9 cellular contexts compared by ENCODE assay signal in the genomic region with DNA sequence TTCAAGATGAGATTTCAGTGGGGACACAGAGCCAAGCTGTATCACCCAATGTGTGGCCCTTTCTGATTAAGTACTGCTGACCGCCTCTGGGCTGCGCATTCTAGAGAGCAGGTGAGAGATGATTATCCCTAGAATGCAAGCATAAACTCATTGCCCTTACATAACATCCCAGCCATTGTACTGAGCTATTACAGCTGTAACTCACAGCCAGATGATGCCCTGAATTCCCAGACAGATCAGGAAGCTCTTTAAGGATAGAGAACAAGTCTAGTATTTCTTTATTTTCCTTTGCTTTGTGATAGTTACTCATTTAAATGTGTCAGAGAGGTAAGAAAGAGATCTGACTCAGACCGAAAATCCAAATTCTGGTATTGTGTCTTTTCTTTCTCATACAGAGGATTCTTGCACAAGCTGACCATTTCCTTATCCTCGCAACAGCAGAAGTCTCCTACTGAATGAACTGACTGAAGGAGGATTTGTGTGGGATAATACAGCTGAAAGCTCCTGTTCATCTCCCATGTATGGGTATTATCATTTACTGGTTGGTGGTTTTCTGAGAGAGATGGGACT.
"Had no signal": no experiment of that assay in that cellular context is flagged by ENCODE, and none has a peak within 500 bp of the region (broad histone marks: within the 10 kb centered on the region; RNA-seq: fewer than 3 reads in every experiment).

No MANE protein-coding gene starts in this region.

- H3K27ac Mint-ChIP-seq: activated CD8-positive, alpha-beta T cell treated with anti-CD3 and anti-CD28 coated beads, Interleukin-2, amount 10 ng/mL, durations not matched to agents 7 days and 5 days; activated T-helper 1 cell treated with anti-CD3 and anti-CD28 coated beads, Interleukin-12 subunit alpha, Interleukin-12 subunit beta, Interleukin-2, Interleukin-4 antibody, amounts not matched to agents 30 ng/mL and 10 ng/mL and 1 ng/mL, durations not matched to agents 14 hours and 24 hours and 36 hours had no signal

- DNase-seq: activated CD4-positive, alpha-beta T cell treated with anti-CD3 and anti-CD28 coated beads for 1 hour; activated CD8-positive, alpha-beta memory T cell treated with anti-CD3 and anti-CD28 coated beads, Interleukin-2, amount 50 U/mL, for 48 hours; activated CD8-positive, alpha-beta T cell treated with anti-CD3 and anti-CD28 coated beads, Interleukin-2, amount 10 ng/mL, durations not matched to agents 7 days and 5 days; activated naive CD4-positive, alpha-beta T cell treated with Interleukin-2 at 50 U/mL for 16 hours; effector CD4-positive, alpha-beta T cell; hippocampal formation; stimulated activated CD4-positive, alpha-beta T cell treated with anti-CD3 and anti-CD28 coated beads, Interleukin-4, amount 100 ng/mL, for 4 hours had no signal

- H3K27me3 ChIP-seq: neutrophil had no signal

- H3K36me3 ChIP-seq: neutrophil had no signal

- H3K9me3 ChIP-seq: neutrophil had no signal

- H3K4me3 Mint-ChIP-seq: activated CD8-positive, alpha-beta T cell treated with anti-CD3 and anti-CD28 coated beads, Interleukin-2, amount 10 ng/mL, durations not matched to agents 7 days and 5 days; activated T-helper 1 cell treated with anti-CD3 and anti-CD28 coated beads, Interleukin-12 subunit alpha, Interleukin-12 subunit beta, Interleukin-2, Interleukin-4 antibody, amounts not matched to agents 30 ng/mL and 10 ng/mL and 1 ng/mL, durations not matched to agents 14 hours and 24 hours and 36 hours had no signal

- H3K27ac ChIP-seq: neutrophil had no signal

- ATAC-seq: activated CD8-positive, alpha-beta T cell treated with anti-CD3 and anti-CD28 coated beads, Interleukin-2, amount 10 ng/mL, durations not matched to agents 7 days and 5 days had no signal
